In the genomic region with DNA sequence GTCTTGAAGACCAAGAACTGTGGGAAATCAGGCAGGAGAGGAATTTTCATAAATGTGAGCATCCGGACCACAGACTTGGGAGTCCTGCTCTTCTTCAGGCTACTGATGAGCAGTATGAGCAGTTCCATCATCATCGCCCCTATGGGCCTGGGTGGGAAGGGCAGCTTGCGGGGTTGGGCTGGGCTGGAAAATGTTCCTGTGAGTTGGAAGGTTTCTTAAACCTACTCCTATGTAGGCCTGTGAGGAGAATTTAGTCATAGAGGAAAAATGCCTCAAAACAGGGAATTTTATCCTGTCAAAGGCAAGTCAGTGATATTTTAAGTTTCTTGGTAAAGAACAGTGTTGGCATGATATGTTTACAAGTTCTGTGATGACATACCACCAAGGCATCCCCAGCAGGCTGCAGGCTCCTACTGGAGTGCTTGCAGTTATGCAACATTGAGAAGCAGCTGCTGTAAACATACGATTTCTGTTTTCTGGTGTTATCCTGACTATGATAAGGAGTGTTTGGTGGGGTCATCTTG, we compare ENCODE assay signal across 17 cellular contexts. TPM values are rescaled to one million over a fixed set of nuclear protein-coding genes. Genes with fewer than 3 reads are reported as not detected.
DNase-seq lines count a peak whose midpoint lies in the region; ATAC-seq and TF ChIP-seq lines count a peak whose summit lies in the region.
"Had no signal": no experiment of that assay in that cellular context is flagged by ENCODE, and none has a peak within 500 bp of the region (broad histone marks: within the 10 kb centered on the region; RNA-seq: fewer than 3 reads in every experiment).

No MANE protein-coding gene starts in this region.

- no peaks in the 10 kb centered on the region for H3K4me1 Mint-ChIP-seq in stimulated activated naive B cell treated with anti-CD40 and anti-IgM and Interleukin-4, amounts not matched to agents 10 μg/mL and 1 μg/mL and 100 μg/mL, for 72 hours
- no peaks in the 10 kb centered on the region for H3K4me1 Mint-ChIP-seq in activated T-helper 2 cell treated with anti-CD3 and anti-CD28 coated beads, Interferon-gamma antibody, Interleukin-2, Interleukin-4, amounts not matched to agents 10 μg/mL and 5 μg/mL and 100 μg/mL, durations not matched to agents 14 hours and 24 hours and 36 hours (ENCODE audit: low read depth)
- H3K4me1 Mint-ChIP-seq: naive thymus-derived CD4-positive, alpha-beta T cell had no signal

- DNase-seq in AG10803 (ENCODE audit: low read depth) (peak; percentile 98), HFF-Myc (ENCODE audit: extremely low read depth, low read depth) (peak; percentile 77), cardiac fibroblast (ENCODE audit: low read depth in 2 of 2) (peak; percentile 75 to 77), iris pigment epithelial cell (ENCODE audit: low read depth) (peak; percentile 95), DMS79 (lab: John Stamatoyannopoulos, UW) (no peak)
- no peak for DNase-seq in stimulated activated naive B cell treated with anti-CD40 and anti-IgM and Interleukin-4, amounts not matched to agents 10 μg/mL and 1 μg/mL and 100 μg/mL, for 72 hours
- no peak for DNase-seq in activated T-helper 2 cell treated with anti-CD3 and anti-CD28 coated beads, Interferon-gamma antibody, Interleukin-2, Interleukin-4, amounts not matched to agents 10 μg/mL and 5 μg/mL and 100 μg/mL, durations not matched to agents 14 hours and 24 hours and 36 hours (ENCODE audit: low spot score)
- DNase-seq: activated gamma-delta T cell; C1 segment of cervical spinal cord; DMS79 treated with DMSO at 0.1 percent for 48 hours; effector CD4-positive, alpha-beta T cell; naive thymus-derived CD4-positive, alpha-beta T cell; NCI-H1105 treated with DMSO at 0.1 percent for 48 hours had no signal

- intact Hi-C loops in activated T-helper 2 cell treated with anti-CD3 and anti-CD28 coated beads, Interferon-gamma antibody, Interleukin-2, Interleukin-4, amounts not matched to agents 10 μg/mL and 5 μg/mL and 100 μg/mL, durations not matched to agents 14 hours and 24 hours and 36 hours (cut with micrococcal nuclease) = no loop called here

- no peaks in the 10 kb centered on the region for H3K36me3 Mint-ChIP-seq in stimulated activated naive B cell treated with anti-CD40 and anti-IgM and Interleukin-4, amounts not matched to agents 10 μg/mL and 1 μg/mL and 100 μg/mL, for 72 hours
- no peaks in the 10 kb centered on the region for H3K36me3 Mint-ChIP-seq in activated T-helper 2 cell treated with anti-CD3 and anti-CD28 coated beads, Interferon-gamma antibody, Interleukin-2, Interleukin-4, amounts not matched to agents 10 μg/mL and 5 μg/mL and 100 μg/mL, durations not matched to agents 14 hours and 24 hours and 36 hours (ENCODE audit: low read depth)
- H3K36me3 Mint-ChIP-seq: naive thymus-derived CD4-positive, alpha-beta T cell had no signal

- H3K4me3 ChIP-seq in AG10803 (ENCODE audit: low read length) (no peak overlapping the region), HFF-Myc (replicated peaks; ENCODE audit: low read depth, low read length) (no peak overlapping the region), cardiac fibroblast (replicated peaks in 1 of 2; ENCODE audit: low read depth in 2 of 2, low read length in 2 of 2) (no peak overlapping the region)

- peaks cover 18 to 23% of the 10 kb centered on the region in 2 donors for H3K27me3 Mint-ChIP-seq in stimulated activated naive B cell treated with anti-CD40 and anti-IgM and Interleukin-4, amounts not matched to agents 10 μg/mL and 1 μg/mL and 100 μg/mL, for 72 hours
- peaks cover 23% of the 10 kb centered on the region for H3K27me3 Mint-ChIP-seq in activated T-helper 2 cell treated with anti-CD3 and anti-CD28 coated beads, Interferon-gamma antibody, Interleukin-2, Interleukin-4, amounts not matched to agents 10 μg/mL and 5 μg/mL and 100 μg/mL, durations not matched to agents 14 hours and 24 hours and 36 hours (ENCODE audit: low read depth)
- H3K27me3 Mint-ChIP-seq: brain had no signal

- no peak for ATAC-seq in GM21367 (IDR thresholded peaks at IDR 0.05; ENCODE audit: unreplicated experiment)
- ATAC-seq in stimulated activated naive B cell treated with anti-CD40 and anti-IgM and Interleukin-4, amounts not matched to agents 10 μg/mL and 1 μg/mL and 100 μg/mL, for 72 hours (replicated peaks) = no peak
- ATAC-seq: naive thymus-derived CD4-positive, alpha-beta T cell; SK-N-SH treated with all-trans-retinoic acid at 6 μM for 48 hours had no signal

- H3K27ac Mint-ChIP-seq in stimulated activated naive B cell treated with anti-CD40 and anti-IgM and Interleukin-4, amounts not matched to agents 10 μg/mL and 1 μg/mL and 100 μg/mL, for 72 hours = no peak overlapping the region
- H3K27ac Mint-ChIP-seq in activated T-helper 2 cell treated with anti-CD3 and anti-CD28 coated beads, Interferon-gamma antibody, Interleukin-2, Interleukin-4, amounts not matched to agents 10 μg/mL and 5 μg/mL and 100 μg/mL, durations not matched to agents 14 hours and 24 hours and 36 hours = no peak overlapping the region

- TF ChIP-seq CTCF in AG10803 (conservative IDR thresholded peaks at IDR 0.05; ENCODE audit: low read length) (peak; percentile 62), HFF-Myc (IDR thresholded peaks at IDR 0.05; ENCODE audit: low read depth, low read length, missing control alignments) (peak; percentile 40), cardiac fibroblast (IDR thresholded peaks at IDR 0.05; ENCODE audit: low read depth, low read length) (peak; percentile 35)

- H3K4me3 Mint-ChIP-seq in stimulated activated naive B cell treated with anti-CD40 and anti-IgM and Interleukin-4, amounts not matched to agents 10 μg/mL and 1 μg/mL and 100 μg/mL, for 72 hours = no peak overlapping the region
- H3K4me3 Mint-ChIP-seq in activated T-helper 2 cell treated with anti-CD3 and anti-CD28 coated beads, Interferon-gamma antibody, Interleukin-2, Interleukin-4, amounts not matched to agents 10 μg/mL and 5 μg/mL and 100 μg/mL, durations not matched to agents 14 hours and 24 hours and 36 hours (ENCODE audit: low read depth) = no peak overlapping the region
- H3K4me3 Mint-ChIP-seq: brain; naive thymus-derived CD4-positive, alpha-beta T cell had no signal

- H3K9me3 Mint-ChIP-seq in stimulated activated naive B cell treated with anti-CD40 and anti-IgM and Interleukin-4, amounts not matched to agents 10 μg/mL and 1 μg/mL and 100 μg/mL, for 72 hours = no peaks in the 10 kb centered on the region
- H3K9me3 Mint-ChIP-seq in activated T-helper 2 cell treated with anti-CD3 and anti-CD28 coated beads, Interferon-gamma antibody, Interleukin-2, Interleukin-4, amounts not matched to agents 10 μg/mL and 5 μg/mL and 100 μg/mL, durations not matched to agents 14 hours and 24 hours and 36 hours = no peaks in the 10 kb centered on the region
- H3K9me3 Mint-ChIP-seq: brain; naive thymus-derived CD4-positive, alpha-beta T cell had no signal

RNA-seq across cellular contexts. Expression of a gene that starts 10.3 kb away (rescaled TPM):
- total RNA-seq in activated T-helper 2 cell treated with anti-CD3 and anti-CD28 coated beads, Interferon-gamma antibody, Interleukin-2, Interleukin-4, amounts not matched to agents 10 μg/mL and 5 μg/mL and 100 μg/mL, durations not matched to agents 14 hours and 24 hours and 36 hours = not detected in 2 replicates
- total RNA-seq: kidney epithelial cell; naive thymus-derived CD4-positive, alpha-beta T cell had no signal

Comparison
In these comparisons a context has a peak if more than half of its experiments do, and no peak if none do; other contexts are left out.
1. DNase-seq: peak in AG10803 (single experiment), HFF-Myc (single experiment), cardiac fibroblast (2 of 2) and iris pigment epithelial cell (single experiment); none in stimulated activated naive B cell treated with anti-CD40 and anti-IgM and Interleukin-4, amounts not matched to agents 10 μg/mL and 1 μg/mL and 100 μg/mL, for 72 hours (single experiment), activated T-helper 2 cell treated with anti-CD3 and anti-CD28 coated beads, Interferon-gamma antibody, Interleukin-2, Interleukin-4, amounts not matched to agents 10 μg/mL and 5 μg/mL and 100 μg/mL, durations not matched to agents 14 hours and 24 hours and 36 hours (single experiment) and DMS79 (single experiment).
2. Peak in every context shown above with its lines, with median percentiles within 50 percentile points of each other: CTCF ChIP-seq.